8 cellular contexts compared by ENCODE assay signal in the genomic region with DNA sequence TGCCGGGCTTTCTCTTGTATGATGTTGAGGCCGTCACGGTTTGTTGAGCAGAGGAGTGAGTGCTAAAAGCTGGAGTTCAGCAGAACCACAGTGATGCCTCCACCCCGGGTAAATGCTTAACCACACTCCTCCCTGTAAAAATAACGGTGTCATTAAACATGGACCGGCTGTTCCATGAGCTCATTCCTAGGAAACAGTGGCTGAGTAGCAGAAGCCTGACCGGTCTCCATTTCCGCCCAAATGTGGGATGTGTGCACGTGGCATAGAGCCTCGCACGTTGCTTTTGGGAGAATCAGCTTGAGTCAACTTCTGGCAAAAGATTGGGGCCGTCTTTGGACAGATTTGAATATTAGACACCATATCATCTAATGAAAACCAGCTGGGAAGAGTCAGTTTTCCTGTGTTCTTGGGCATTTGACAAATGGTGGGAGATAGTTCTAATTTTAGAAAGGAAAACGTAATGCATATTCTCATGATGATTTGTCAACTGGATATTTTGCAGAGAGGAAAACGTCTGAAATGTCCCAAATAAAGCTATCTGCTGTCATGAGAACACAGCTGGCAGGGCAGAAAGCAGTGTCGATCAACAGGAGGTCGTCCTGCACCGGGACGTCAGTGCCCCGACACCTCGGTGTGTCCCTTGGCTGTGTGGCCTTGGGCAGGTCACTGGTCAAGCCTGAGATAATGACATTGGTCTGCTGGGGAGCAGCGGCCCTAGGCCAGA. TPM values are rescaled to one million over a fixed set of nuclear protein-coding genes. Genes with fewer than 3 reads are reported as not detected.
DNase-seq lines count a peak whose midpoint lies in the region; ATAC-seq and TF ChIP-seq lines count a peak whose summit lies in the region.

No MANE protein-coding gene starts in this region.

- CTCF ChIA-PET in HEK293T (lab: Yijun Ruan, JAX) = interaction anchor here (0.7 to 2.8 kb wide), 5 partner anchors 73 to 157 kb away, joined by 3 to 8 read pairs (median 4); no protein-coding TSS in a partner anchor

- peaks cover 44% of the 10 kb centered on the region for H3K4me1 Mint-ChIP-seq in osteocyte (ENCODE audit: unreplicated experiment)

- H3K27me3 Mint-ChIP-seq in osteocyte (ENCODE audit: unreplicated experiment) = no peaks in the 10 kb centered on the region

- ATAC-seq in HG02642 (IDR thresholded peaks at IDR 0.05; ENCODE audit: poor library complexity, unreplicated experiment) = no peak
- ATAC-seq in GM19324 (IDR thresholded peaks at IDR 0.05; ENCODE audit: low FRiP score, unreplicated experiment) = no peak

- H3K4me3 Mint-ChIP-seq in osteocyte (ENCODE audit: unreplicated experiment) = peak overlapping the region; percentile 43

- TF ChIP-seq CTCF in epithelial cell of proximal tubule (conservative IDR thresholded peaks at IDR 0.05; ENCODE audit: low read depth, low read length) (no peak), osteocyte (IDR thresholded peaks at IDR 0.05) (no peak)

- H3K4me3 ChIP-seq in epithelial cell of proximal tubule (ENCODE audit: low read depth, low read length) = no peak overlapping the region

- peak; percentile 100 for DNase-seq in DMS53 treated with DMSO at 0.1 percent for 48 hours (lab: John Stamatoyannopoulos, UW; ENCODE audit: unreplicated experiment)
- DNase-seq in HEK293T (ENCODE audit: extremely low spot score) = peak; percentile 38
- DNase-seq in NCI-H2227 treated with DMSO at 0.1 percent for 48 hours (lab: John Stamatoyannopoulos, UW) = peak; percentile 66
- peak; percentile 90 for DNase-seq in epithelial cell of proximal tubule (ENCODE audit: low read depth)
- DNase-seq in osteocyte (ENCODE audit: extremely low spot score, unreplicated experiment) = no peak
- no peak for DNase-seq in T1000 (lab: John Stamatoyannopoulos, UW)

- POLR2A ChIA-PET in HEK293T (lab: Yijun Ruan, JAX) = interaction anchor here (1.5 kb wide), 1 partner anchor 75 kb away, joined by 4 read pairs; no protein-coding TSS in a partner anchor

- H3K9me3 Mint-ChIP-seq in osteocyte (ENCODE audit: unreplicated experiment) = no peaks in the 10 kb centered on the region

- H3K27ac Mint-ChIP-seq in osteocyte (ENCODE audit: unreplicated experiment) = peak overlapping the region; percentile 98

- peaks cover 7% of the 10 kb centered on the region for H3K36me3 Mint-ChIP-seq in osteocyte (ENCODE audit: unreplicated experiment)

TF ChIP-seq in HEK293T, 16 proteins besides CTCF, POLR2A, EP300 and RAD21:
- TF ChIP-seq LEF1 (IDR thresholded peaks at IDR 0.05; ENCODE audit: borderline replicate concordance) (no peak), TARDBP (IDR thresholded peaks at IDR 0.05) (no peak), L3MBTL2 (conservative IDR thresholded peaks at IDR 0.05) (peak; percentile 58)

RNA-seq across cellular contexts. Expression of gene LRRFIP1, which starts 42.4 kb away (rescaled TPM):
- total RNA-seq in epithelial cell of proximal tubule (69.0 and 81.9 TPM in 2 replicates), osteocyte (78.9 and 79.9 TPM in 2 replicates)

Comparison
In these comparisons a context has a peak if more than half of its experiments do, and no peak if none do; other contexts are left out.
1. DNase-seq: peak in DMS53 treated with DMSO at 0.1 percent for 48 hours (single experiment), HEK293T (single experiment), NCI-H2227 treated with DMSO at 0.1 percent for 48 hours (single experiment) and epithelial cell of proximal tubule (single experiment); none in osteocyte (single experiment) and T1000 (single experiment).